Comparison of ENCODE assay signal across 7 cellular contexts in the genomic region with DNA sequence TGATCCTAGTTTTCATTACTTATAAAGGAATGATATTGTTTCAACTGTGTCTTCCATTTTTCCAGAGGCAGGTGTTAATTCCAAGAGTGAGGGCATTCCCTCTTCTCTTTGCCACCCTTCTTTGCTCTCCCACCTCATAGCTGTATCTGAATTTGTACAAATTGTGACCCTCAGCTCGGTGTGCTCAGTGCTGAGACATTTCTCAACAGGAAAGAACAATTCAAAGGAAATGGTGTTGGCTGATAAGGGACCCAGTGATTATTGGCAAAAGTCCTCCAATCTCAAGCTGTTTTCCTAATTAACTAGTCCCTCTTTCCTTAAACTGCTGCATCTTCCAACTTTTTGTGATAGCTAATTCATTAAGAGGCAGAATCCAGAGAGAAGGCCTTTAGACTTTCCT.
"Had no signal": no experiment of that assay in that cellular context is flagged by ENCODE, and none has a peak within 500 bp of the region (broad histone marks: within the 10 kb centered on the region; RNA-seq: fewer than 3 reads in every experiment).

No MANE protein-coding gene starts in this region.

- FAIRE-seq: H1, H54, HTR-8/SVneo had no signal

- H3K27ac Mint-ChIP-seq: GM23338 had no signal

- H3K4me3 ChIP-seq: GM23338 had no signal

- H3K4me3 Mint-ChIP-seq: GM23338, H9 had no signal

- ATAC-seq: GM23338 had no signal

- DNase-seq: H9, HCEC 1CT, IMR-90 had no signal
